24 cellular contexts compared by ENCODE assay signal in the genomic region with DNA sequence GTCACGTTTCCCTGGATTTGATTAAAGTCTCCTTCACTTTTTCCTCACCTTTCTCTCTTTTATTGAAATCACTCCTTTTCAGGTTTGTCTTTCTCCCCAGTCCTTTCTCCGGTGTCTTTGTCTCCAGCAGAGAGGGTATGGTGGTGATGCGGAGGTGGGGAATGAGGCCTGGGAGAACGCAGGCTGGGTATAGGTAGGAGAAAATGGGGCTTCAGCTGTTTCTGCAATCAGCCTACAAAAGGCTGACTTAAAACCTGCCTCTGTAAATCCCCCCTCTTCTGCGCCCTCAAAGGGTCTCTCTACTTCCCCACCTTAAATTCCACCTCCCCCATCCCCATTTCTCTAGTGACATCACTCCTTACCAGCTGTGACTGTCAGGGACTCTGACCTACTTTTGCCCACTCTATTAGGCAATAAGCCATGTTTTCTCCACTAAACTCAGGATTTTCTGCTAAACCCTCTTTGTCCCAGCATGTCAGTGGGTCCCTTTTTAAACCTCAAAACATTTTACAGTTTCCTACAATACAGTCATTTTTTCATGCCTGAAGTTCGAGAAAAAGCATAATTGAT. TPM values are rescaled to one million over a fixed set of nuclear protein-coding genes. Genes with fewer than 3 reads are reported as not detected.
DNase-seq lines count a peak whose midpoint lies in the region; ATAC-seq, FAIRE-seq and TF ChIP-seq lines count a peak whose summit lies in the region.
"Had no signal": no experiment of that assay in that cellular context is flagged by ENCODE, and none has a peak within 500 bp of the region (broad histone marks: within the 10 kb centered on the region; RNA-seq: fewer than 3 reads in every experiment).

No MANE protein-coding gene starts in this region.

- peak overlapping the region; percentile 94 for H3K27ac Mint-ChIP-seq in astrocyte (ENCODE audit: unreplicated experiment)
- H3K27ac Mint-ChIP-seq: activated CD4-positive, alpha-beta T cell treated with anti-CD3 and anti-CD28 coated beads, Interleukin-2, amount 10 ng/mL, durations not matched to agents 24 days and 14 days; CD4-positive, CD25-positive, alpha-beta regulatory T cell had no signal

- no peak overlapping the region for H3K9ac ChIP-seq in astrocyte (ENCODE audit: low read length)

- H3K9me3 ChIP-seq in astrocyte (ENCODE audit: insufficient read depth, low read depth, low read length): no peaks in the 10 kb centered on the region
- H3K9me3 ChIP-seq in adrenal gland (replicated peaks in 1 of 3): no peaks in the 10 kb centered on the region

- H3K36me3 ChIP-seq in H7 (replicated peaks; ENCODE audit: control insufficient read depth, insufficient read depth, low read length) (no peaks in the 10 kb centered on the region), astrocyte (ENCODE audit: insufficient read depth, low read length) (no peaks in the 10 kb centered on the region), adrenal gland (replicated peaks in 1 of 2) (no peaks in the 10 kb centered on the region)

- 75 to 78% (median 77%) methylated on average over 6 of the region's 6 CpGs for WGBS in adrenal gland, 4 donors

- H3K27me3 ChIP-seq in H7 (ENCODE audit: control insufficient read depth, insufficient read depth, low read length) (no peaks in the 10 kb centered on the region), astrocyte (ENCODE audit: insufficient read depth, low read length) (no peaks in the 10 kb centered on the region), adrenal gland (no peaks in the 10 kb centered on the region)

- TF ChIP-seq POLR2A in adrenal gland (IDR thresholded peaks at IDR 0.05): no peak

- no peak overlapping the region for H2AFZ ChIP-seq in astrocyte (ENCODE audit: low read depth, low read length)

- H4K20me1 ChIP-seq in astrocyte (ENCODE audit: insufficient read depth, low read length): no peaks in the 10 kb centered on the region

- peak; percentile 56 for DNase-seq in H7
- no peak for DNase-seq in astrocyte (ENCODE audit: low read depth)
- peak; percentile 31 for DNase-seq in iPS-NIHi7 (ENCODE audit: extremely low spot score)
- peak; percentile 65 for DNase-seq in retina
- DNase-seq in HCEC 1CT: no peak
- no peak for DNase-seq in NCI-H2029 treated with DMSO at 0.1 percent for 48 hours (lab: John Stamatoyannopoulos, UW)
- DNase-seq in adrenal gland: no peak
- DNase-seq: activated CD4-positive, alpha-beta T cell treated with anti-CD3 and anti-CD28 coated beads, Interleukin-2, amount 10 ng/mL, durations not matched to agents 24 days and 14 days; activated gamma-delta T cell treated with Interleukin-2 at 50 U/mL for 16 hours; CD4-positive, CD25-positive, alpha-beta regulatory T cell; DMS153; effector CD8-positive, alpha-beta T cell; KBM-7; MV-4-11; naive thymus-derived CD8-positive, alpha-beta T cell; NCI-H2081; NCI-H524 had no signal

- no peaks in the 10 kb centered on the region for H3K79me2 ChIP-seq in astrocyte (ENCODE audit: insufficient read depth, low read length)

- H3K27me3 Mint-ChIP-seq in astrocyte (ENCODE audit: low read depth, unreplicated experiment): no peaks in the 10 kb centered on the region
- H3K27me3 Mint-ChIP-seq: naive thymus-derived CD8-positive, alpha-beta T cell had no signal

- no peak for ATAC-seq in GM19467 (IDR thresholded peaks at IDR 0.05; ENCODE audit: unreplicated experiment)
- ATAC-seq: naive thymus-derived CD8-positive, alpha-beta T cell; Right ventricle myocardium inferior had no signal

- TF ChIP-seq CTCF in astrocyte (IDR thresholded peaks at IDR 0.05; ENCODE audit: insufficient read depth, low read depth, low read length): no peak
- no peak for TF ChIP-seq CTCF in adrenal gland (IDR thresholded peaks at IDR 0.05)

- peaks cover 10% of the 10 kb centered on the region for H3K4me1 ChIP-seq in astrocyte (ENCODE audit: insufficient read depth, low read length)
- H3K4me1 ChIP-seq in adrenal gland (replicated peaks in 1 of 2): peaks cover 5 to 18% of the 10 kb centered on the region in 2 donors

- H3K4me2 ChIP-seq in astrocyte (ENCODE audit: low read length): no peak overlapping the region

- H3K27ac ChIP-seq in astrocyte (ENCODE audit: low read depth, low read length): no peak overlapping the region
- H3K27ac ChIP-seq in adrenal gland: no peak overlapping the region
- H3K27ac ChIP-seq: HL-60 had no signal

- FAIRE-seq in astrocyte (lab: Jason Lieb, UNC): no peak
- FAIRE-seq: GM12892, keratinocyte, TTC549 had no signal

- H3K4me3 ChIP-seq in H7 (ENCODE audit: insufficient read depth, low read depth, low read length): no peak overlapping the region
- no peak overlapping the region for H3K4me3 ChIP-seq in astrocyte (ENCODE audit: insufficient read depth, low read depth, low read length)
- no peak overlapping the region for H3K4me3 ChIP-seq in adrenal gland
- H3K4me3 ChIP-seq: lung had no signal

- no peak overlapping the region for H3K4me3 Mint-ChIP-seq in astrocyte (ENCODE audit: unreplicated experiment)
- H3K4me3 Mint-ChIP-seq: activated CD4-positive, alpha-beta T cell treated with anti-CD3 and anti-CD28 coated beads, Interleukin-2, amount 10 ng/mL, durations not matched to agents 24 days and 14 days; CD4-positive, CD25-positive, alpha-beta regulatory T cell; naive thymus-derived CD8-positive, alpha-beta T cell had no signal

- intact Hi-C loops in adrenal gland (cut with DNase I): loop anchor here in 1 of 2 donors (10.0 kb wide), 1 partner anchor 355 kb away; no protein-coding TSS in a partner anchor

- H3K9me3 Mint-ChIP-seq in astrocyte (ENCODE audit: unreplicated experiment): no peaks in the 10 kb centered on the region
- H3K9me3 Mint-ChIP-seq: activated CD4-positive, alpha-beta T cell treated with anti-CD3 and anti-CD28 coated beads, Interleukin-2, amount 10 ng/mL, durations not matched to agents 24 days and 14 days; CD4-positive, CD25-positive, alpha-beta regulatory T cell; naive thymus-derived CD8-positive, alpha-beta T cell had no signal

- no peaks in the 10 kb centered on the region for H3K36me3 Mint-ChIP-seq in astrocyte (ENCODE audit: low read depth, unreplicated experiment)
- H3K36me3 Mint-ChIP-seq: CD4-positive, CD25-positive, alpha-beta regulatory T cell; naive thymus-derived CD8-positive, alpha-beta T cell had no signal

- H3K4me1 Mint-ChIP-seq in astrocyte (ENCODE audit: low read depth, unreplicated experiment): peaks cover 20% of the 10 kb centered on the region
- H3K4me1 Mint-ChIP-seq: activated CD4-positive, alpha-beta T cell treated with anti-CD3 and anti-CD28 coated beads, Interleukin-2, amount 10 ng/mL, durations not matched to agents 24 days and 14 days had no signal

RNA-seq across cellular contexts. Expression of gene RIMKLB, which starts 8.1 kb away (rescaled TPM):
- total RNA-seq in H7 (2014; rRNA removed; shearing (Covaris generic)): 42.4 and 80.3 TPM in 2 replicates
- total RNA-seq in astrocyte (34.1 and 36.6 TPM in 2 replicates), adrenal gland (10 to 100 TPM; 10.0 to 29.2 (median 19.1) TPM)
- 100 to 1,000 TPM in 1 of 3 donors, 10 to 100 TPM in 2; 19.3 to 225 (median 50.1) TPM for polyA plus RNA-seq in adrenal gland

RNA-seq across cellular contexts. Expression of gene MFAP5, which starts 27.1 kb away (rescaled TPM):
- 0.42 TPM in 1 of 2 replicates, not detected in the other for total RNA-seq in H7 (2014; rRNA removed; shearing (Covaris generic))
- total RNA-seq in astrocyte (86.4 and 105 TPM in 2 replicates), adrenal gland (10 to 100 TPM in 5 of 8 donors, 1 to 10 TPM in 2, under 1 TPM in 1; 0.68 to 39.3 (median 13.8) TPM)
- polyA plus RNA-seq in adrenal gland: 10 to 100 TPM; 16.5 to 65.3 (median 22.8) TPM
- total RNA-seq: activated CD4-positive, alpha-beta T cell treated with anti-CD3 and anti-CD28 coated beads, Interleukin-2, amount 10 ng/mL, durations not matched to agents 24 days and 14 days; CD4-positive, CD25-positive, alpha-beta regulatory T cell; naive thymus-derived CD8-positive, alpha-beta T cell had no signal
- polyA plus RNA-seq: CD4-positive, CD25-positive, alpha-beta regulatory T cell; naive thymus-derived CD8-positive, alpha-beta T cell had no signal

Comparison
In these comparisons a context has a peak if more than half of its experiments do, and no peak if none do; other contexts are left out.
1. DNase-seq: peak in H7 (single experiment), iPS-NIHi7 (single experiment) and retina (single experiment); none in astrocyte (single experiment), HCEC 1CT (single experiment), NCI-H2029 treated with DMSO at 0.1 percent for 48 hours (single experiment) and adrenal gland (0 of 7).